In the genomic region with DNA sequence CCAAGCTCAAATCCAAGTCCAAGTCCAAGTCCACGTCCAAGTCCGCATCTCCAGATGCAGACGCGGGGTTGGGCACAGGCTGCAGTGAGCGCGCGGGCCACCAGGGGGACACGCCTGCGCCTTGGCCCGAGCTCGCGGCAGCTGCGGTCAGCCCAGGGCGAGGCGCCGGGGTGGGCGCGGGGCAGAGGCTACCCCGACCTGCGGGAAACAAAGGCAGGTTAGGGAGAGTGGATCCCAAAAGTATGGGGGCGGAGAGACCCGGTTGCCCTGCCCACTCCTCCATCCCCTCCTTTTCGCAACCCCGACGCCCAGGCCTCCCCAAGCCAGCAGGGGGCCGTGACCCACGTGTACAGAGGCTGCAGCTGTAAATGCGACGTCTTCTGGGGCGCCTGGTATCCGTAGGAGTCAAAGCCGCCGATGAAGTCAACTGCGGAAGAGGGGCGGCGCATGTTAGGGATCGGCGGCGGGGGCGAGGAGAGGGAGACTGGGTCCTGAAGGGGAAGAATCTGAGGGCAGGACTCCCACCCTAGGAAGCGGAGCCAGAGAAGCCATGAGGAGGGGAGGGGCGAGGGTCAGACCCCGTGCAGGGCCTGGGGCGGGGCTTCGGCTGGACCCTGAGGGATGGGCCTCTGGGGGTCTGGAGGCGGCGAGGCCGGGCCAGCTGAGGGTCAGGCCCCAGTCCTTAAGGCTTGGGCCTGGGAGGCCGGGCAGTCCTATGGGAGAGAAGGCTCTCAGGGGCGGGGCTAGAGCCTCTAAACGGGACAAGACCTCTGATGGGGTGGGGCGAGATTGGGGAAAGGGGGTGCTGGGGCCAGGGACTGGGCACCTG, we compare ENCODE assay signal across 8 cellular contexts. TPM values are rescaled to one million over a fixed set of nuclear protein-coding genes. Genes with fewer than 3 reads are reported as not detected.
DNase-seq lines count a peak whose midpoint lies in the region; FAIRE-seq and TF ChIP-seq lines count a peak whose summit lies in the region.

No MANE protein-coding gene starts in this region.

- no peak for TF ChIP-seq POLR2A in GM12892 (IDR thresholded peaks at IDR 0.05; ENCODE audit: low read depth, low read length)

- peaks cover 3% of the 10 kb centered on the region for H3K4me1 ChIP-seq in neural progenitor cell

- peaks cover 9% of the 10 kb centered on the region for H3K4me1 Mint-ChIP-seq in neural progenitor cell

- H3F3A ChIP-seq in neural progenitor cell (ENCODE audit: low read depth): peaks cover 14% of the 10 kb centered on the region

- FAIRE-seq in GM12892 (lab: Jason Lieb, UNC): peak; percentile 75

- peaks cover 8% of the 10 kb centered on the region for H3K27me3 Mint-ChIP-seq in neural progenitor cell (ENCODE audit: insufficient read depth, low read depth)

- DNase-seq in GM12892 (ENCODE audit: insufficient read length) (peak; percentile 64), NCI-H2029 treated with DMSO at 0.1 percent for 48 hours (lab: John Stamatoyannopoulos, UW) (peak; percentile 6), activated T-cell treated with anti-CD3 and anti-CD28 coated beads for 48 hours (ENCODE audit: low read depth) (peak; percentile 60), fibroblast of the conjunctiva (ENCODE audit: low read depth) (peak; percentile 10), neural progenitor cell (ENCODE audit: low spot score) (peak; percentile 56), ureter (ENCODE audit: low spot score) (peak; percentile 60), globus pallidus (ENCODE audit: low spot score) (no peak), NCI-H2227 (lab: John Stamatoyannopoulos, UW; ENCODE audit: unreplicated experiment) (no peak)

- no peak overlapping the region for H2AFZ ChIP-seq in neural progenitor cell (replicated peaks)

- H3K4me3 Mint-ChIP-seq in neural progenitor cell: no peak overlapping the region

- no peaks in the 10 kb centered on the region for H3K9me3 Mint-ChIP-seq in neural progenitor cell

- peaks cover 15% of the 10 kb centered on the region for H3K36me3 Mint-ChIP-seq in neural progenitor cell

- H4K20me1 ChIP-seq in neural progenitor cell (ENCODE audit: low read depth): peaks cover 34% of the 10 kb centered on the region

- no peaks in the 10 kb centered on the region for H3K36me3 ChIP-seq in neural progenitor cell

- H3K9ac ChIP-seq in neural progenitor cell: no peak overlapping the region

- H3K27ac ChIP-seq in neural progenitor cell: no peak overlapping the region

- H3K27ac Mint-ChIP-seq in neural progenitor cell: no peak overlapping the region

- no peaks in the 10 kb centered on the region for H3K79me2 ChIP-seq in neural progenitor cell (ENCODE audit: low read depth)

- H3K4me3 ChIP-seq in neural progenitor cell: peak overlapping the region; percentile 6

- no peaks in the 10 kb centered on the region for H3K27me3 ChIP-seq in neural progenitor cell

- H3K9me3 ChIP-seq in neural progenitor cell (ENCODE audit: low read depth): no peaks in the 10 kb centered on the region

- H3K4me2 ChIP-seq in neural progenitor cell: peak overlapping the region; percentile 53

- peak; percentile 60 for TF ChIP-seq CTCF in neural progenitor cell (IDR thresholded peaks at IDR 0.05)

RNA-seq across cellular contexts. Expression of a gene that starts 58.0 kb away (rescaled TPM):
- polyA plus RNA-seq in GM12892 (2012; ENCODE audit: missing spikeins): not detected
- 14.5 and 24.0 TPM in 2 replicates for total RNA-seq in neural progenitor cell (ENCODE audit: low replicate concordance)
- total RNA-seq in ureter: not detected

Comparison
In these comparisons a context has a peak if more than half of its experiments do, and no peak if none do; other contexts are left out.
1. DNase-seq: peak in GM12892 (single experiment), NCI-H2029 treated with DMSO at 0.1 percent for 48 hours (single experiment), activated T-cell treated with anti-CD3 and anti-CD28 coated beads for 48 hours (single experiment), fibroblast of the conjunctiva (single experiment), neural progenitor cell (single experiment) and ureter (single experiment); none in globus pallidus (single experiment) and NCI-H2227 (single experiment).
2. RNA of a gene that starts 58.0 kb away (total RNA-seq): 14.5 to 24.0 TPM in neural progenitor cell; not detected in ureter (single experiment); every median in the first group is over 10 times any median in the second.